10 cellular contexts compared by ENCODE assay signal in the genomic region with DNA sequence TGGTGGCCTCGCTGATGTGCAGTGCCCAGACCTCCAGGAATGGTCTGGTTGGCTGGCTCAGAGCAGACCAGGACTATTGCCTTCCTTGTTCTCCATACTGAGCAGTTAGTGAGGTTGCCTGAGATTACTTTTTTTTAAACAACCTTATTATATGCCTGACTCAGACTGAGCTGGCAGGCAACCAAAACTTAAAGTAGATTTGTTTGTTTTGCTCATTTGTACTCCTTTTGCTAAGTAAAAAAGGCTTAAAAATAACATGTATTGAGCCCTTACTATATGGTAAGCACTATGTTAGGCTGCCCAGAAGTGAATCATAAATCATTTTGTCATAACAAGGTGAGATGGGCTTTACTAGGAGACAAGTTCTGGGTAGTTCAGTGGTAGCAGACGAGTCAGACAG.
A peak's percentile ranks its signal among the peaks of the same experiment; 100 is the strongest.
DNase-seq lines count a peak whose midpoint lies in the region; ATAC-seq and TF ChIP-seq lines count a peak whose summit lies in the region.
"Had no signal": no experiment of that assay in that cellular context is flagged by ENCODE, and none has a peak within 500 bp of the region (broad histone marks: within the 10 kb centered on the region; RNA-seq: fewer than 3 reads in every experiment).

No MANE protein-coding gene starts in this region.

- H3K27me3 ChIP-seq in SJCRH30, result no peaks in the 10 kb centered on the region
- no peaks in the 10 kb centered on the region for H3K27me3 ChIP-seq in neural progenitor cell

- no peaks in the 10 kb centered on the region for H3K27me3 Mint-ChIP-seq in neural progenitor cell (ENCODE audit: insufficient read depth, low read depth)
- H3K27me3 Mint-ChIP-seq: B cell; stimulated activated memory B cell treated with anti-CD40 and anti-IgM and Interleukin-4, amounts not matched to agents 10 μg/mL and 1 μg/mL and 100 μg/mL, for 72 hours had no signal

- H3K4me3 ChIP-seq in SJCRH30 (no peak overlapping the region), neural progenitor cell (no peak overlapping the region)

- ATAC-seq in stimulated activated effector memory CD8-positive, alpha-beta T cell treated with anti-CD3 and anti-CD28 coated beads, Interleukin-12 subunit alpha, Interleukin-12 subunit beta, amount 100 ng/mL, for 72 hours, result peak; percentile 44
- ATAC-seq in HG03095 (IDR thresholded peaks at IDR 0.05; ENCODE audit: unreplicated experiment), result no peak
- ATAC-seq: stimulated activated memory B cell treated with anti-CD40 and anti-IgM and Interleukin-4, amounts not matched to agents 10 μg/mL and 1 μg/mL and 100 μg/mL, for 72 hours had no signal

- H2AFZ ChIP-seq in neural progenitor cell (replicated peaks), result no peak overlapping the region

- H3K36me3 ChIP-seq in SJCRH30, result peaks cover 60% of the 10 kb centered on the region
- no peaks in the 10 kb centered on the region for H3K36me3 ChIP-seq in neural progenitor cell

- no peaks in the 10 kb centered on the region for H3F3A ChIP-seq in neural progenitor cell (ENCODE audit: low read depth)

- no peaks in the 10 kb centered on the region for H3K9me3 Mint-ChIP-seq in stimulated activated effector memory CD8-positive, alpha-beta T cell treated with anti-CD3 and anti-CD28 coated beads, Interleukin-12 subunit alpha, Interleukin-12 subunit beta, amount 100 ng/mL, for 72 hours
- H3K9me3 Mint-ChIP-seq in neural progenitor cell, result no peaks in the 10 kb centered on the region
- H3K9me3 Mint-ChIP-seq: stimulated activated memory B cell treated with anti-CD40 and anti-IgM and Interleukin-4, amounts not matched to agents 10 μg/mL and 1 μg/mL and 100 μg/mL, for 72 hours had no signal

- no peak overlapping the region for H3K4me3 Mint-ChIP-seq in stimulated activated effector memory CD8-positive, alpha-beta T cell treated with anti-CD3 and anti-CD28 coated beads, Interleukin-12 subunit alpha, Interleukin-12 subunit beta, amount 100 ng/mL, for 72 hours
- H3K4me3 Mint-ChIP-seq in neural progenitor cell, result no peak overlapping the region
- H3K4me3 Mint-ChIP-seq: B cell; stimulated activated memory B cell treated with anti-CD40 and anti-IgM and Interleukin-4, amounts not matched to agents 10 μg/mL and 1 μg/mL and 100 μg/mL, for 72 hours had no signal

- no peak overlapping the region for H3K27ac Mint-ChIP-seq in stimulated activated effector memory CD8-positive, alpha-beta T cell treated with anti-CD3 and anti-CD28 coated beads, Interleukin-12 subunit alpha, Interleukin-12 subunit beta, amount 100 ng/mL, for 72 hours
- no peak overlapping the region for H3K27ac Mint-ChIP-seq in neural progenitor cell
- H3K27ac Mint-ChIP-seq: B cell; stimulated activated memory B cell treated with anti-CD40 and anti-IgM and Interleukin-4, amounts not matched to agents 10 μg/mL and 1 μg/mL and 100 μg/mL, for 72 hours had no signal

- no peaks in the 10 kb centered on the region for H3K79me2 ChIP-seq in neural progenitor cell (ENCODE audit: low read depth)

- H3K4me1 ChIP-seq in SJCRH30 (no peaks in the 10 kb centered on the region), neural progenitor cell (no peaks in the 10 kb centered on the region)

- H3K36me3 Mint-ChIP-seq in stimulated activated effector memory CD8-positive, alpha-beta T cell treated with anti-CD3 and anti-CD28 coated beads, Interleukin-12 subunit alpha, Interleukin-12 subunit beta, amount 100 ng/mL, for 72 hours, result peaks cover 54% of the 10 kb centered on the region
- peaks cover 43% of the 10 kb centered on the region for H3K36me3 Mint-ChIP-seq in neural progenitor cell

- no peak overlapping the region for H3K4me2 ChIP-seq in neural progenitor cell

- DNase-seq in NCI-H1417 (lab: John Stamatoyannopoulos, UW) (peak in 2 of 3 experiments; percentile 65 to 79), NCI-H1417 treated with DMSO at 0.1 percent for 48 hours (lab: John Stamatoyannopoulos, UW) (no peak), SJCRH30 (peak; percentile 6 to 47), fibroblast of the conjunctiva (ENCODE audit: low read depth) (peak; percentile 96), NCI-H82 treated with DMSO at 0.1 percent for 48 hours (lab: John Stamatoyannopoulos, UW; ENCODE audit: unreplicated experiment) (no peak), neural progenitor cell (ENCODE audit: low spot score) (no peak)
- no peak for DNase-seq in stimulated activated effector memory CD8-positive, alpha-beta T cell treated with anti-CD3 and anti-CD28 coated beads, Interleukin-12 subunit alpha, Interleukin-12 subunit beta, amount 100 ng/mL, for 72 hours (ENCODE audit: low spot score in 2 of 2)

- no peak for TF ChIP-seq CTCF in neural progenitor cell (IDR thresholded peaks at IDR 0.05)

- no peaks in the 10 kb centered on the region for H3K9me3 ChIP-seq in SJCRH30 (replicated peaks)
- no peaks in the 10 kb centered on the region for H3K9me3 ChIP-seq in neural progenitor cell (ENCODE audit: low read depth)

- H3K27ac ChIP-seq in SJCRH30 (no peak overlapping the region), neural progenitor cell (no peak overlapping the region)

- no peak overlapping the region for H3K9ac ChIP-seq in neural progenitor cell

- no peaks in the 10 kb centered on the region for H3K4me1 Mint-ChIP-seq in stimulated activated effector memory CD8-positive, alpha-beta T cell treated with anti-CD3 and anti-CD28 coated beads, Interleukin-12 subunit alpha, Interleukin-12 subunit beta, amount 100 ng/mL, for 72 hours
- no peaks in the 10 kb centered on the region for H3K4me1 Mint-ChIP-seq in neural progenitor cell
- H3K4me1 Mint-ChIP-seq: B cell; stimulated activated memory B cell treated with anti-CD40 and anti-IgM and Interleukin-4, amounts not matched to agents 10 μg/mL and 1 μg/mL and 100 μg/mL, for 72 hours had no signal

- no peaks in the 10 kb centered on the region for H4K20me1 ChIP-seq in neural progenitor cell (ENCODE audit: low read depth)

Comparison
In these comparisons a context has a peak if more than half of its experiments do, and no peak if none do; other contexts are left out.
1. DNase-seq: peak in NCI-H1417 (2 of 3), SJCRH30 (2 of 2) and fibroblast of the conjunctiva (single experiment); none in NCI-H1417 treated with DMSO at 0.1 percent for 48 hours (single experiment), stimulated activated effector memory CD8-positive, alpha-beta T cell treated with anti-CD3 and anti-CD28 coated beads, Interleukin-12 subunit alpha, Interleukin-12 subunit beta, amount 100 ng/mL, for 72 hours (0 of 2), NCI-H82 treated with DMSO at 0.1 percent for 48 hours (single experiment) and neural progenitor cell (single experiment).